In the genomic region with DNA sequence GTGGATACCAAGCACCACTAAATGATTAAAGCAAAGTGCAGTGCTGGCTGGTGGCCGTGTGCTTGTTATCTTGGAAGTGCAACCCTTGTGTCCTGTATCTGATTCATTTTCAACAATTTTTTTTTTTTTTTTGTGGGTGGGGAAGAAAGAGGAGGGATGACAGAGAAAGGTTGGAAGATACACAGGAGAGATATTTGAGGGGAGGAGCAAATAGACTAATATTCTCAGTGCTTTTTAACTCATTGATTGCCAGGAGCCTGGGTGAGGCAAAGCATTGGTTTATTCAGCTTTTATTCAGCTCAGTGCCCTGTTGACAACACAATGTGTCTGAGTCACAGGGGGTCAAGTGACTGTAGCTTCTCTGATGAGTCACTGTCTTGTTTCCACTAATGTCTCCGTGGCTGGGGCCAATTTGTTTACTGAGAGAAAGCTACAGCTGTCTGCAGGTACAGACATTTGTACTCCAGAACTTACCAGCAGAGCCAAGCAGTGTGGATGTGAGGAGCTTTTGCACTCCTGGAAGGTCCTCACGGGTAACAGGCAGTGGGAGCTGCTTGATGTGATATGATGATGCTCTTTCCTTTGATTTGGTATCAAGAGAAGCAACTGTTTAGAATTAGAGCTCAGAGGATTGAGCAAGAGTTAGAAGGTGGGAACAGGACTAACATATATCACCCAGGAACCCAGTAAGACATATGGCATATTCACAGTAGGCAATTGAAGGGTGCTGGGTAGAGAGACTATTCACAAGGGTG, we compare ENCODE assay signal across 2 cellular contexts.
TF ChIP-seq lines count a peak whose summit lies in the region.

No MANE protein-coding gene starts in this region.

TF ChIP-seq in PFSK-1, 5 proteins besides CTCF, POLR2A, EP300 and RAD21:
- TF ChIP-seq SIN3A (IDR thresholded peaks at IDR 0.05; ENCODE audit: borderline replicate concordance, insufficient read depth, low read length) = no peak
- peak; percentile 97 for TF ChIP-seq FOXP2 (optimal IDR thresholded peaks at IDR 0.05; ENCODE audit: borderline replicate concordance, extremely low read depth, extremely low read length, insufficient read depth)
- no peak for TF ChIP-seq POLR2AphosphoS5 (IDR thresholded peaks at IDR 0.05; ENCODE audit: low read depth, low read length)
- TF ChIP-seq TAF1 (IDR thresholded peaks at IDR 0.05; ENCODE audit: borderline replicate concordance, insufficient read depth, low read length) = 0 out of 2 replicates have a peak, but pooled peaks have one; percentile 15
- TF ChIP-seq, protein P1, sequence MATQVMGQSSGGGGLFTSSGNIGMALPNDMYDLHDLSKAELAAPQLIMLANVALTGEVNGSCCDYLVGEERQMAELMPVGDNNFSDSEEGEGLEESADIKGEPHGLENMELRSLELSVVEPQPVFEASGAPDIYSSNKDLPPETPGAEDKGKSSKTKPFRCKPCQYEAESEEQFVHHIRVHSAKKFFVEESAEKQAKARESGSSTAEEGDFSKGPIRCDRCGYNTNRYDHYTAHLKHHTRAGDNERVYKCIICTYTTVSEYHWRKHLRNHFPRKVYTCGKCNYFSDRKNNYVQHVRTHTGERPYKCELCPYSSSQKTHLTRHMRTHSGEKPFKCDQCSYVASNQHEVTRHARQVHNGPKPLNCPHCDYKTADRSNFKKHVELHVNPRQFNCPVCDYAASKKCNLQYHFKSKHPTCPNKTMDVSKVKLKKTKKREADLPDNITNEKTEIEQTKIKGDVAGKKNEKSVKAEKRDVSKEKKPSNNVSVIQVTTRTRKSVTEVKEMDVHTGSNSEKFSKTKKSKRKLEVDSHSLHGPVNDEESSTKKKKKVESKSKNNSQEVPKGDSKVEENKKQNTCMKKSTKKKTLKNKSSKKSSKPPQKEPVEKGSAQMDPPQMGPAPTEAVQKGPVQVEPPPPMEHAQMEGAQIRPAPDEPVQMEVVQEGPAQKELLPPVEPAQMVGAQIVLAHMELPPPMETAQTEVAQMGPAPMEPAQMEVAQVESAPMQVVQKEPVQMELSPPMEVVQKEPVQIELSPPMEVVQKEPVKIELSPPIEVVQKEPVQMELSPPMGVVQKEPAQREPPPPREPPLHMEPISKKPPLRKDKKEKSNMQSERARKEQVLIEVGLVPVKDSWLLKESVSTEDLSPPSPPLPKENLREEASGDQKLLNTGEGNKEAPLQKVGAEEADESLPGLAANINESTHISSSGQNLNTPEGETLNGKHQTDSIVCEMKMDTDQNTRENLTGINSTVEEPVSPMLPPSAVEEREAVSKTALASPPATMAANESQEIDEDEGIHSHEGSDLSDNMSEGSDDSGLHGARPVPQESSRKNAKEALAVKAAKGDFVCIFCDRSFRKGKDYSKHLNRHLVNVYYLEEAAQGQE (IDR thresholded peaks at IDR 0.05; ENCODE audit: insufficient read depth in 1 of 2, low read depth in 2 of 2, low read length in 2 of 2) = no peak

TF ChIP-seq in K562, 482 proteins besides CTCF, POLR2A, EP300 and RAD21 (continues in another document):
- TF ChIP-seq, protein P2, sequence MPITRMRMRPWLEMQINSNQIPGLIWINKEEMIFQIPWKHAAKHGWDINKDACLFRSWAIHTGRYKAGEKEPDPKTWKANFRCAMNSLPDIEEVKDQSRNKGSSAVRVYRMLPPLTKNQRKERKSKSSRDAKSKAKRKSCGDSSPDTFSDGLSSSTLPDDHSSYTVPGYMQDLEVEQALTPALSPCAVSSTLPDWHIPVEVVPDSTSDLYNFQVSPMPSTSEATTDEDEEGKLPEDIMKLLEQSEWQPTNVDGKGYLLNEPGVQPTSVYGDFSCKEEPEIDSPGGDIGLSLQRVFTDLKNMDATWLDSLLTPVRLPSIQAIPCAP (CRISPR knock-in tag; IDR thresholded peaks at IDR 0.05; ENCODE audit: borderline replicate concordance) = no peak
- TF ChIP-seq TEAD1 (CRISPR knock-in tag; IDR thresholded peaks at IDR 0.05) (no peak), RBM22 (IDR thresholded peaks at IDR 0.05; ENCODE audit: low read depth, low read length, poor library complexity, severe bottlenecking) (no peak), RFX1 (IDR thresholded peaks at IDR 0.05) (no peak), FOXJ2 (tag; IDR thresholded peaks at IDR 0.05) (peak; percentile 86), ARID1B (IDR thresholded peaks at IDR 0.05) (peak; percentile 81), CBFA2T3 (IDR thresholded peaks at IDR 0.05) (peak; percentile 38; the same call in 1 of the 2 replicates), SRF (CRISPR knock-in tag; IDR thresholded peaks at IDR 0.05) (no peak), TARDBP (IDR thresholded peaks at IDR 0.05) (no peak), ZNF3 (CRISPR knock-in tag; IDR thresholded peaks at IDR 0.05) (no peak), EZH2 (IDR thresholded peaks at IDR 0.05; ENCODE audit: borderline replicate concordance, low read depth, low read length) (no peak), MAFK (IDR thresholded peaks at IDR 0.05; ENCODE audit: low read length) (peak; percentile 1; the same call in 1 of the 2 replicates), CEBPG (CRISPR knock-in tag; IDR thresholded peaks at IDR 0.05) (no peak), CEBPG (tag; conservative IDR thresholded peaks at IDR 0.05 in 1 of 2, IDR thresholded peaks at IDR 0.05 in 1 of 2) (peak; percentile 69), ZNF75A (CRISPR knock-in tag; IDR thresholded peaks at IDR 0.05) (no peak), ARID2 (IDR thresholded peaks at IDR 0.05) (no peak)
- TF ChIP-seq, protein P3, sequence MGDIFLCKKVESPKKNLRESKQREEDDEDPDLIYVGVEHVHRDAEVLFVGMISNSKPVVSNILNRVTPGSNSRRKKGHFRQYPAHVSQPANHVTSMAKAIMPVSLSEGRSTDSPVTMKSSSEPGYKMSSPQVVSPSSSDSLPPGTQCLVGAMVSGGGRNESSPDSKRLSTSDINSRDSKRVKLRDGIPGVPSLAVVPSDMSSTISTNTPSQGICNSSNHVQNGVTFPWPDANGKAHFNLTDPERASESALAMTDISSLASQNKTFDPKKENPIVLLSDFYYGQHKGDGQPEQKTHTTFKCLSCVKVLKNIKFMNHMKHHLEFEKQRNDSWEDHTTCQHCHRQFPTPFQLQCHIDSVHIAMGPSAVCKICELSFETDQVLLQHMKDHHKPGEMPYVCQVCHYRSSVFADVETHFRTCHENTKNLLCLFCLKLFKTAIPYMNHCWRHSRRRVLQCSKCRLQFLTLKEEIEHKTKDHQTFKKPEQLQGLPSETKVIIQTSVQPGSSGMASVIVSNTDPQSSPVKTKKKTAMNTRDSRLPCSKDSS (IDR thresholded peaks at IDR 0.05; ENCODE audit: low read depth, partially characterized antibody) = no peak
- TF ChIP-seq, protein P4, sequence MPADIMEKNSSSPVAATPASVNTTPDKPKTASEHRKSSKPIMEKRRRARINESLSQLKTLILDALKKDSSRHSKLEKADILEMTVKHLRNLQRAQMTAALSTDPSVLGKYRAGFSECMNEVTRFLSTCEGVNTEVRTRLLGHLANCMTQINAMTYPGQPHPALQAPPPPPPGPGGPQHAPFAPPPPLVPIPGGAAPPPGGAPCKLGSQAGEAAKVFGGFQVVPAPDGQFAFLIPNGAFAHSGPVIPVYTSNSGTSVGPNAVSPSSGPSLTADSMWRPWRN (IDR thresholded peaks at IDR 0.05; ENCODE audit: low read depth) = no peak
- TF ChIP-seq, protein P5, sequence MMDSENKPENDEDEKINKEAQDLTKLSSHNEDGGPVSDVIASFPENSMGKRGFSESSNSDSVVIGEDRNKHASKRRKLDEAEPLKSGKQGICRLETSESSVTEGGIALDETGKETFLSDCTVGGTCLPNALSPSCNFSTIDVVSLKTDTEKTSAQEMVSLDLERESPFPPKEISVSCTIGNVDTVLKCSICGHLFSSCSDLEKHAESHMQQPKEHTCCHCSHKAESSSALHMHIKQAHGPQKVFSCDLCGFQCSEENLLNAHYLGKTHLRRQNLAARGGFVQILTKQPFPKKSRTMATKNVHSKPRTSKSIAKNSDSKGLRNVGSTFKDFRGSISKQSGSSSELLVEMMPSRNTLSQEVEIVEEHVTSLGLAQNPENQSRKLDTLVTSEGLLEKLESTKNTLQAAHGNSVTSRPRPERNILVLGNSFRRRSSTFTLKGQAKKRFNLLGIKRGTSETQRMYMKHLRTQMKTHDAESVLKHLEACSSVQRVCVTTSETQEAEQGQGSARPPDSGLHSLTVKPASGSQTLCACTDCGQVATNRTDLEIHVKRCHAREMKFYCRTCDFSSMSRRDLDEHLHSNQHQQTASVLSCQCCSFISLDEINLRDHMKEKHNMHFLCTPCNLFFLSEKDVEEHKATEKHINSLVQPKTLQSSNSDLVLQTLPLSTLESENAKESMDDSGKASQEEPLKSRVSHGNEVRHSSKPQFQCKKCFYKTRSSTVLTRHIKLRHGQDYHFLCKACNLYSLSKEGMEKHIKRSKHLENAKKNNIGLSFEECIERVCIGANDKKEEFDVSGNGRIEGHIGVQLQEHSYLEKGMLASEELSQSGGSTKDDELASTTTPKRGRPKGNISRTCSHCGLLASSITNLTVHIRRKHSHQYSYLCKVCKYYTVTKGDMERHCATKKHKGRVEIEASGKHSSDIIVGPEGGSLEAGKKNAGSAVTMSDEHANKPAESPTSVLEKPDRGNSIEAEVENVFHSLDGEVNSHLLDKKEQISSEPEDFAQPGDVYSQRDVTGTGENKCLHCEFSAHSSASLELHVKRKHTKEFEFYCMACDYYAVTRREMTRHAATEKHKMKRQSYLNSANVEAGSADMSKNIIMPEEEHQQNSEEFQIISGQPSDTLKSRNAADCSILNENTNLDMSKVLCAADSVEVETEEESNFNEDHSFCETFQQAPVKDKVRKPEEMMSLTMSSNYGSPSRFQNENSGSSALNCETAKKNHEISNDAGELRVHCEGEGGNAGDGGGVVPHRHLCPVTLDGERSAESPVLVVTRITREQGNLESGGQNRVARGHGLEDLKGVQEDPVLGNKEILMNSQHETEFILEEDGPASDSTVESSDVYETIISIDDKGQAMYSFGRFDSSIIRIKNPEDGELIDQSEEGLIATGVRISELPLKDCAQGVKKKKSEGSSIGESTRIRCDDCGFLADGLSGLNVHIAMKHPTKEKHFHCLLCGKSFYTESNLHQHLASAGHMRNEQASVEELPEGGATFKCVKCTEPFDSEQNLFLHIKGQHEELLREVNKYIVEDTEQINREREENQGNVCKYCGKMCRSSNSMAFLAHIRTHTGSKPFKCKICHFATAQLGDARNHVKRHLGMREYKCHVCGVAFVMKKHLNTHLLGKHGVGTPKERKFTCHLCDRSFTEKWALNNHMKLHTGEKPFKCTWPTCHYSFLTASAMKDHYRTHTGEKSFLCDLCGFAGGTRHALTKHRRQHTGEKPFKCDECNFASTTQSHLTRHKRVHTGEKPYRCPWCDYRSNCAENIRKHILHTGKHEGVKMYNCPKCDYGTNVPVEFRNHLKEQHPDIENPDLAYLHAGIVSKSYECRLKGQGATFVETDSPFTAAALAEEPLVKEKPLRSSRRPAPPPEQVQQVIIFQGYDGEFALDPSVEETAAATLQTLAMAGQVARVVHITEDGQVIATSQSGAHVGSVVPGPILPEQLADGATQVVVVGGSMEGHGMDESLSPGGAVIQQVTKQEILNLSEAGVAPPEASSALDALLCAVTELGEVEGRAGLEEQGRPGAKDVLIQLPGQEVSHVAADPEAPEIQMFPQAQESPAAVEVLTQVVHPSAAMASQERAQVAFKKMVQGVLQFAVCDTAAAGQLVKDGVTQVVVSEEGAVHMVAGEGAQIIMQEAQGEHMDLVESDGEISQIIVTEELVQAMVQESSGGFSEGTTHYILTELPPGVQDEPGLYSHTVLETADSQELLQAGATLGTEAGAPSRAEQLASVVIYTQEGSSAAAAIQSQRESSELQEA (IDR thresholded peaks at IDR 0.05; ENCODE audit: low read depth) = no peak
- TF ChIP-seq, protein P6, sequence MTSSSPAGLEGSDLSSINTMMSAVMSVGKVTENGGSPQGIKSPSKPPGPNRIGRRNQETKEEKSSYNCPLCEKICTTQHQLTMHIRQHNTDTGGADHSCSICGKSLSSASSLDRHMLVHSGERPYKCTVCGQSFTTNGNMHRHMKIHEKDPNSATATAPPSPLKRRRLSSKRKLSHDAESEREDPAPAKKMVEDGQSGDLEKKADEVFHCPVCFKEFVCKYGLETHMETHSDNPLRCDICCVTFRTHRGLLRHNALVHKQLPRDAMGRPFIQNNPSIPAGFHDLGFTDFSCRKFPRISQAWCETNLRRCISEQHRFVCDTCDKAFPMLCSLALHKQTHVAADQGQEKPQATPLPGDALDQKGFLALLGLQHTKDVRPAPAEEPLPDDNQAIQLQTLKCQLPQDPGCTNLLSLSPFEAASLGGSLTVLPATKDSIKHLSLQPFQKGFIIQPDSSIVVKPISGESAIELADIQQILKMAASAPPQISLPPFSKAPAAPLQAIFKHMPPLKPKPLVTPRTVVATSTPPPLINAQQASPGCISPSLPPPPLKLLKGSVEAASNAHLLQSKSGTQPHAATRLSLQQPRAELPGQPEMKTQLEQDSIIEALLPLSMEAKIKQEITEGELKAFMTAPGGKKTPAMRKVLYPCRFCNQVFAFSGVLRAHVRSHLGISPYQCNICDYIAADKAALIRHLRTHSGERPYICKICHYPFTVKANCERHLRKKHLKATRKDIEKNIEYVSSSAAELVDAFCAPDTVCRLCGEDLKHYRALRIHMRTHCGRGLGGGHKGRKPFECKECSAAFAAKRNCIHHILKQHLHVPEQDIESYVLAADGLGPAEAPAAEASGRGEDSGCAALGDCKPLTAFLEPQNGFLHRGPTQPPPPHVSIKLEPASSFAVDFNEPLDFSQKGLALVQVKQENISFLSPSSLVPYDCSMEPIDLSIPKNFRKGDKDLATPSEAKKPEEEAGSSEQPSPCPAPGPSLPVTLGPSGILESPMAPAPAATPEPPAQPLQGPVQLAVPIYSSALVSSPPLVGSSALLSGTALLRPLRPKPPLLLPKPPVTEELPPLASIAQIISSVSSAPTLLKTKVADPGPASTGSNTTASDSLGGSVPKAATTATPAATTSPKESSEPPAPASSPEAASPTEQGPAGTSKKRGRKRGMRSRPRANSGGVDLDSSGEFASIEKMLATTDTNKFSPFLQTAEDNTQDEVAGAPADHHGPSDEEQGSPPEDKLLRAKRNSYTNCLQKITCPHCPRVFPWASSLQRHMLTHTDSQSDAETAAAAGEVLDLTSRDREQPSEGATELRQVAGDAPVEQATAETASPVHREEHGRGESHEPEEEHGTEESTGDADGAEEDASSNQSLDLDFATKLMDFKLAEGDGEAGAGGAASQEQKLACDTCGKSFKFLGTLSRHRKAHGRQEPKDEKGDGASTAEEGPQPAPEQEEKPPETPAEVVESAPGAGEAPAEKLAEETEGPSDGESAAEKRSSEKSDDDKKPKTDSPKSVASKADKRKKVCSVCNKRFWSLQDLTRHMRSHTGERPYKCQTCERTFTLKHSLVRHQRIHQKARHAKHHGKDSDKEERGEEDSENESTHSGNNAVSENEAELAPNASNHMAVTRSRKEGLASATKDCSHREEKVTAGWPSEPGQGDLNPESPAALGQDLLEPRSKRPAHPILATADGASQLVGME (CRISPR knock-in tag; IDR thresholded peaks at IDR 0.05) = no peak
- TF ChIP-seq, protein P7, sequence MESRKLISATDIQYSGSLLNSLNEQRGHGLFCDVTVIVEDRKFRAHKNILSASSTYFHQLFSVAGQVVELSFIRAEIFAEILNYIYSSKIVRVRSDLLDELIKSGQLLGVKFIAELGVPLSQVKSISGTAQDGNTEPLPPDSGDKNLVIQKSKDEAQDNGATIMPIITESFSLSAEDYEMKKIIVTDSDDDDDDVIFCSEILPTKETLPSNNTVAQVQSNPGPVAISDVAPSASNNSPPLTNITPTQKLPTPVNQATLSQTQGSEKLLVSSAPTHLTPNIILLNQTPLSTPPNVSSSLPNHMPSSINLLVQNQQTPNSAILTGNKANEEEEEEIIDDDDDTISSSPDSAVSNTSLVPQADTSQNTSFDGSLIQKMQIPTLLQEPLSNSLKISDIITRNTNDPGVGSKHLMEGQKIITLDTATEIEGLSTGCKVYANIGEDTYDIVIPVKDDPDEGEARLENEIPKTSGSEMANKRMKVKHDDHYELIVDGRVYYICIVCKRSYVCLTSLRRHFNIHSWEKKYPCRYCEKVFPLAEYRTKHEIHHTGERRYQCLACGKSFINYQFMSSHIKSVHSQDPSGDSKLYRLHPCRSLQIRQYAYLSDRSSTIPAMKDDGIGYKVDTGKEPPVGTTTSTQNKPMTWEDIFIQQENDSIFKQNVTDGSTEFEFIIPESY (CRISPR knock-in tag; IDR thresholded peaks at IDR 0.05) = no peak
